In genomic region chr2:45643095-45643494, GRCh38 we compare ENCODE assay signal across 8 cellular contexts. TPM values are rescaled to one million over a fixed set of nuclear protein-coding genes. Genes with fewer than 3 reads are reported as not detected.
A peak's percentile ranks its signal among the peaks of the same experiment; 100 is the strongest.
DNase-seq lines count a peak whose midpoint lies in the region; ATAC-seq and TF ChIP-seq lines count a peak whose summit lies in the region.

No MANE protein-coding gene starts in this region.

- H3K27me3 ChIP-seq in SJCRH30 (peaks cover 5% of the 10 kb centered on the region; the same call in 1 of the 2 replicates), gastroesophageal sphincter (peaks cover 13% of the 10 kb centered on the region), gastrocnemius medialis (peaks cover 0 to 7% (median 0%) of the 10 kb centered on the region in 3 donors)

- H3K9me3 ChIP-seq in SJCRH30 (replicated peaks) = no peaks in the 10 kb centered on the region
- H3K9me3 ChIP-seq in gastroesophageal sphincter = no peaks in the 10 kb centered on the region
- no peaks in the 10 kb centered on the region for H3K9me3 ChIP-seq in gastrocnemius medialis

- H3K4me3 ChIP-seq in SJCRH30 = peak overlapping the region; percentile 48
- H3K4me3 ChIP-seq in gastroesophageal sphincter = peak overlapping the region; percentile 46 to 60
- peak overlapping the region; percentile 46 to 70 (median 52) for H3K4me3 ChIP-seq in gastrocnemius medialis

- in situ Hi-C loops in gastrocnemius medialis (cut with MboI; ENCODE audit: low sequenced_read_pairs in 4 of 4) = loop anchor here in 1 of 4 donors (5.0 kb wide), 1 partner anchor 294 kb away; no protein-coding TSS in a partner anchor

- TF ChIP-seq EP300 in gastroesophageal sphincter (IDR thresholded peaks at IDR 0.05) = no peak

- intact Hi-C loops in gastrocnemius medialis (cut with DNase I; ENCODE audit: low total_unique reads) = loop anchor here (1.0 kb wide), 1 partner anchor 135 kb away; no protein-coding TSS in a partner anchor

- H3K27ac ChIP-seq in SJCRH30 (no peak overlapping the region), gastroesophageal sphincter (peak overlapping the region in 1 of 4 donors; percentile 74), gastrocnemius medialis (no peak overlapping the region)

- peak; percentile 18 for ATAC-seq in GM19023 (IDR thresholded peaks at IDR 0.05; ENCODE audit: unreplicated experiment)
- peak; percentile 5 for ATAC-seq in gastroesophageal sphincter
- ATAC-seq in gastrocnemius medialis = peak; percentile 19 to 34
- no peak for ATAC-seq in HG03439 (IDR thresholded peaks at IDR 0.05; ENCODE audit: unreplicated experiment)

- WGBS in gastroesophageal sphincter (ENCODE audit: low coverage in 1 of 2), 2 donors = 28% methylated on average over 10 of the region's 11 CpGs; no CpG with 5 or more reads in 1 of the 2 donors

- TF ChIP-seq POLR2A in gastroesophageal sphincter (IDR thresholded peaks at IDR 0.05) (no peak), gastrocnemius medialis (IDR thresholded peaks at IDR 0.05) (no peak)

- DNase-seq in SJCRH30 (peak; percentile 21 to 41), gastrocnemius medialis (no peak), middle frontal gyrus (ENCODE audit: extremely low spot score, low spot score) (no peak), NCI-H1930 (lab: John Stamatoyannopoulos, UW) (no peak), DMS114 treated with DMSO at 0.1 percent for 48 hours (lab: John Stamatoyannopoulos, UW; ENCODE audit: unreplicated experiment) (no peak)

- H3K36me3 ChIP-seq in SJCRH30 (no peaks in the 10 kb centered on the region), gastroesophageal sphincter (no peaks in the 10 kb centered on the region), gastrocnemius medialis (no peaks in the 10 kb centered on the region)

- TF ChIP-seq CTCF in gastroesophageal sphincter (IDR thresholded peaks at IDR 0.05) (no peak), gastrocnemius medialis (IDR thresholded peaks at IDR 0.05 in 4 of 5, conservative IDR thresholded peaks at IDR 0.05 in 1 of 5) (no peak)

- no peaks in the 10 kb centered on the region for H3K4me1 ChIP-seq in SJCRH30
- H3K4me1 ChIP-seq in gastroesophageal sphincter = peaks cover 0 to 25% (median 4%) of the 10 kb centered on the region in 3 donors
- peaks cover 1 to 5% of the 10 kb centered on the region in 2 donors for H3K4me1 ChIP-seq in gastrocnemius medialis

RNA-seq across cellular contexts. Expression of gene PRKCE, which starts 8.4 kb away (rescaled TPM):
- 9.8 and 11.9 TPM in 2 replicates for total RNA-seq in SJCRH30 (2014; rRNA removed; shearing (Covaris generic))
- 10 to 100 TPM in 3 of 4 donors, 1 to 10 TPM in 1; 5.9 to 21.2 (median 18.5) TPM for total RNA-seq in gastroesophageal sphincter
- total RNA-seq in gastrocnemius medialis = 10 to 100 TPM in 2 of 4 donors, 1 to 10 TPM in 2; 5.8 to 28.9 (median 11.8) TPM

RNA-seq across cellular contexts. Expression of gene SRBD1, which starts 32.0 kb away (rescaled TPM):
- 33.3 and 38.0 TPM in 2 replicates for total RNA-seq in SJCRH30 (2014; rRNA removed; shearing (Covaris generic))
- 10 to 100 TPM in 3 of 4 donors, 1 to 10 TPM in 1; 7.7 to 16.7 (median 12.5) TPM for total RNA-seq in gastroesophageal sphincter
- 10 to 100 TPM in 1 of 4 donors, 1 to 10 TPM in 3; 3.0 to 10.1 (median 4.5) TPM for total RNA-seq in gastrocnemius medialis

Comparison
In these comparisons a context has a peak if more than half of its experiments do, and no peak if none do; other contexts are left out.
1. DNase-seq: peak in SJCRH30 (2 of 2); none in gastrocnemius medialis (0 of 2), middle frontal gyrus (single experiment), NCI-H1930 (0 of 2) and DMS114 treated with DMSO at 0.1 percent for 48 hours (single experiment).
2. Peak in every context shown above with its lines, with median percentiles within 50 percentile points of each other: H3K4me3 ChIP-seq.